1 cellular context compared by ENCODE assay signal in the genomic region with DNA sequence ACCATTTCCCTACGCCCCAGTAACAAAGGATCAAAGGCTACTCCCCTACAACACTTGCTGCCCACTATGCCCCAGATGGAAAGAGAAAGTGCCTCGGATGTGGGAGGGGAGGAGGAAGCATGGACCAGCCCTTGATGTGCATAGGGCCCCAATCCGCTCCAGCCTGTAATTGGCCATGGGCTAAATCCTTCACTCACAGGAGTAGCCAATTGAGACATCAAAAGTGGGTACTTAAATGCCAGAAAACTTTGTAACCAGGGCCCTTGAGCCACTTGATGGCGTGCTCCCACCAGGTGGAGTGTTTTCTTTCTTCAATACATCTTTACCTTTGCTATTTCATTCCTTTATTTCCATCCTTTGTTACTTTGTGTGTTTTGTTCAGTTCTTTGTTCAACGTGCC.
TF ChIP-seq lines count a peak whose summit lies in the region.

No MANE protein-coding gene starts in this region.

TF ChIP-seq in GM23338, 12 proteins besides CTCF, POLR2A, EP300 and RAD21 (continued from another document):
- TF ChIP-seq, protein P1, sequence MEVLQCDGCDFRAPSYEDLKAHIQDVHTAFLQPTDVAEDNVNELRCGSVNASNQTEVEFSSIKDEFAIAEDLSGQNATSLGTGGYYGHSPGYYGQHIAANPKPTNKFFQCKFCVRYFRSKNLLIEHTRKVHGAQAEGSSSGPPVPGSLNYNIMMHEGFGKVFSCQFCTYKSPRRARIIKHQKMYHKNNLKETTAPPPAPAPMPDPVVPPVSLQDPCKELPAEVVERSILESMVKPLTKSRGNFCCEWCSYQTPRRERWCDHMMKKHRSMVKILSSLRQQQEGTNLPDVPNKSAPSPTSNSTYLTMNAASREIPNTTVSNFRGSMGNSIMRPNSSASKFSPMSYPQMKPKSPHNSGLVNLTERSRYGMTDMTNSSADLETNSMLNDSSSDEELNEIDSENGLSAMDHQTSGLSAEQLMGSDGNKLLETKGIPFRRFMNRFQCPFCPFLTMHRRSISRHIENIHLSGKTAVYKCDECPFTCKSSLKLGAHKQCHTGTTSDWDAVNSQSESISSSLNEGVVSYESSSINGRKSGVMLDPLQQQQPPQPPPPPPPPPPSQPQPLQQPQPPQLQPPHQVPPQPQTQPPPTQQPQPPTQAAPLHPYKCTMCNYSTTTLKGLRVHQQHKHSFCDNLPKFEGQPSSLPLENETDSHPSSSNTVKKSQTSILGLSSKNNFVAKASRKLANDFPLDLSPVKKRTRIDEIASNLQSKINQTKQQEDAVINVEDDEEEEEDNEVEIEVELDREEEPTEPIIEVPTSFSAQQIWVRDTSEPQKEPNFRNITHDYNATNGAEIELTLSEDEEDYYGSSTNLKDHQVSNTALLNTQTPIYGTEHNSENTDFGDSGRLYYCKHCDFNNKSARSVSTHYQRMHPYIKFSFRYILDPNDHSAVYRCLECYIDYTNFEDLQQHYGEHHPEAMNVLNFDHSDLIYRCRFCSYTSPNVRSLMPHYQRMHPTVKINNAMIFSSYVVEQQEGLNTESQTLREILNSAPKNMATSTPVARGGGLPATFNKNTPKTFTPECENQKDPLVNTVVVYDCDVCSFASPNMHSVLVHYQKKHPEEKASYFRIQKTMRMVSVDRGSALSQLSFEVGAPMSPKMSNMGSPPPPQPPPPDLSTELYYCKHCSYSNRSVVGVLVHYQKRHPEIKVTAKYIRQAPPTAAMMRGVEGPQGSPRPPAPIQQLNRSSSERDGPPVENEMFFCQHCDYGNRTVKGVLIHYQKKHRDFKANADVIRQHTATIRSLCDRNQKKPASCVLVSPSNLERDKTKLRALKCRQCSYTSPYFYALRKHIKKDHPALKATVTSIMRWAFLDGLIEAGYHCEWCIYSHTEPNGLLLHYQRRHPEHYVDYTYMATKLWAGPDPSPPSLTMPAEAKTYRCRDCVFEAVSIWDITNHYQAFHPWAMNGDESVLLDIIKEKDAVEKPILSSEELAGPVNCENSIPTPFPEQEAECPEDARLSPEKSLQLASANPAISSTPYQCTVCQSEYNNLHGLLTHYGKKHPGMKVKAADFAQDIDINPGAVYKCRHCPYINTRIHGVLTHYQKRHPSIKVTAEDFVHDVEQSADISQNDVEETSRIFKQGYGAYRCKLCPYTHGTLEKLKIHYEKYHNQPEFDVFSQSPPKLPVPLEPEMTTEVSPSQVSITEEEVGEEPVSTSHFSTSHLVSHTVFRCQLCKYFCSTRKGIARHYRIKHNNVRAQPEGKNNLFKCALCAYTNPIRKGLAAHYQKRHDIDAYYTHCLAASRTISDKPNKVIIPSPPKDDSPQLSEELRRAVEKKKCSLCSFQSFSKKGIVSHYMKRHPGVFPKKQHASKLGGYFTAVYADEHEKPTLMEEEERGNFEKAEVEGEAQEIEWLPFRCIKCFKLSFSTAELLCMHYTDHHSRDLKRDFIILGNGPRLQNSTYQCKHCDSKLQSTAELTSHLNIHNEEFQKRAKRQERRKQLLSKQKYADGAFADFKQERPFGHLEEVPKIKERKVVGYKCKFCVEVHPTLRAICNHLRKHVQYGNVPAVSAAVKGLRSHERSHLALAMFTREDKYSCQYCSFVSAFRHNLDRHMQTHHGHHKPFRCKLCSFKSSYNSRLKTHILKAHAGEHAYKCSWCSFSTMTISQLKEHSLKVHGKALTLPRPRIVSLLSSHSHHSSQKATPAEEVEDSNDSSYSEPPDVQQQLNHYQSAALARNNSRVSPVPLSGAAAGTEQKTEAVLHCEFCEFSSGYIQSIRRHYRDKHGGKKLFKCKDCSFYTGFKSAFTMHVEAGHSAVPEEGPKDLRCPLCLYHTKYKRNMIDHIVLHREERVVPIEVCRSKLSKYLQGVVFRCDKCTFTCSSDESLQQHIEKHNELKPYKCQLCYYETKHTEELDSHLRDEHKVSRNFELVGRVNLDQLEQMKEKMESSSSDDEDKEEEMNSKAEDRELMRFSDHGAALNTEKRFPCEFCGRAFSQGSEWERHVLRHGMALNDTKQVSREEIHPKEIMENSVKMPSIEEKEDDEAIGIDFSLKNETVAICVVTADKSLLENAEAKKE (CRISPR knock-in tag; IDR thresholded peaks at IDR 0.05), result no peak
TF ChIP-seq in GM23338: peak in this region for 0.
